ENCODE assay signal across 5 cellular contexts in the genomic region with DNA sequence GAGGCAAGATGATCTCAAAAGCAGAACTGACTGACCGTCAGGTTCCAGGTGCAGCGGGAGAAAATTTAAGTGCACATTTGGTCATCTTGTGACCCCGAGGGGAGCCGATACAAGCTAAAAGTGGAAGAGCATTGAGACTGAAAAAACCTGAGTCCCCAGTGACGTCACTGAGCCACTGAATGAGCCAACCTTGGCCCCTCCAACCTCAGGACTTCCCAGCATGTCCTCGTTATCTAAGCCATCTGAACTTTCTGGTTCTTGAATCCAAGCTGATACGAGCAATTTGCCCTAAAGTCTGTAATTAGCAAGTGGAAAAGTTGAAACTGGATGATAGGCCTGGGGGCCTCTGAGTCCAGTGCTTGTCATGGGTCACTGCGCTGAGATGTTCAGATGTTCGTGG. TPM values are rescaled to one million over a fixed set of nuclear protein-coding genes. Genes with fewer than 3 reads are reported as not detected.
"Had no signal": no experiment of that assay in that cellular context is flagged by ENCODE, and none has a peak within 500 bp of the region (broad histone marks: within the 10 kb centered on the region; RNA-seq: fewer than 3 reads in every experiment).

No MANE protein-coding gene starts in this region.

- H3K4me1 Mint-ChIP-seq: GM23338, H9, IgD-negative memory B cell had no signal

- DNase-seq: H9, HCEC 1CT had no signal

- H3K27ac Mint-ChIP-seq: GM23338, H9, IgD-negative memory B cell had no signal

- H3K4me3 ChIP-seq: GM23338 had no signal

- H2AFZ ChIP-seq: GM23338 had no signal

- H3K4me2 ChIP-seq: GM23338 had no signal

- H3K4me3 Mint-ChIP-seq: GM23338, H9, IgD-negative memory B cell had no signal

- H3K36me3 Mint-ChIP-seq: IgD-negative memory B cell had no signal

RNA-seq across cellular contexts. Expression of a gene that starts 51.1 kb away (rescaled TPM):
- polyA plus RNA-seq: GM23338, H1, IgD-negative memory B cell had no signal
